Comparison of ENCODE assay signal across 8 cellular contexts in genomic region chr15:41116872-41117242, GRCh38. TPM values are rescaled to one million over a fixed set of nuclear protein-coding genes. Genes with fewer than 3 reads are reported as not detected.
DNase-seq lines count a peak whose midpoint lies in the region; ATAC-seq and TF ChIP-seq lines count a peak whose summit lies in the region.

No MANE protein-coding gene starts in this region.

- peak overlapping the region; percentile 43 for H4K12ac ChIP-seq in trophoblast cell (ENCODE audit: low read depth, low read length)

- peak overlapping the region; percentile 41 for H3K4ac ChIP-seq in trophoblast cell (ENCODE audit: low read depth, low read length)

- in situ Hi-C loops in GM13976 (cut with MboI; ENCODE audit: low sequenced_read_pairs, unreplicated experiment) = no loop called here

- peak overlapping the region; percentile 34 for H2BK5ac ChIP-seq in trophoblast cell (ENCODE audit: low read depth, low read length, poor library complexity)

- 76% methylated on average over 8 of the region's 9 CpGs for WGBS in esophagus muscularis mucosa
- WGBS in trophoblast cell (ENCODE audit: extremely low coverage, insufficient coverage, insufficient read length) = no CpG with 5 or more reads among the region's 9 CpGs

- peak overlapping the region; percentile 77 for H2AK5ac ChIP-seq in trophoblast cell (ENCODE audit: low read length)

- no peak for TF ChIP-seq EP300 in esophagus muscularis mucosa (IDR thresholded peaks at IDR 0.05)

- H3K9ac ChIP-seq in trophoblast cell (ENCODE audit: low read length) = peak overlapping the region; percentile 50

- TF ChIP-seq CTCF in esophagus muscularis mucosa (IDR thresholded peaks at IDR 0.05) (no peak), GM13976 (IDR thresholded peaks at IDR 0.05; ENCODE audit: borderline replicate concordance, control extremely low read depth, extremely low read depth, insufficient read depth, missing control alignments) (no peak)

- H2AFZ ChIP-seq in trophoblast cell (ENCODE audit: insufficient read depth, low read length, poor library complexity) = peak overlapping the region; percentile 8

- H3K9me3 ChIP-seq in SJSA1 (replicated peaks) (no peaks in the 10 kb centered on the region), esophagus muscularis mucosa (no peaks in the 10 kb centered on the region), trophoblast cell (ENCODE audit: insufficient read depth, low read depth, low read length) (no peaks in the 10 kb centered on the region)

- H4K91ac ChIP-seq in trophoblast cell (ENCODE audit: low read depth, low read length) = peak overlapping the region; percentile 37

- intact Hi-C loops in esophagus muscularis mucosa (cut with DNase I) = loop anchor here (2.0 to 10.0 kb wide), 4 partner anchors 114 to 298 kb away; partner anchors contain the start of genes CHP1, EXD1 and RTF1

- H3K4me1 ChIP-seq in SJSA1 (replicated peaks) (peaks cover 8% of the 10 kb centered on the region), esophagus muscularis mucosa (peaks cover 12 to 38% (median 30%) of the 10 kb centered on the region in 4 donors), trophoblast cell (ENCODE audit: control insufficient read depth in 1 of 2, insufficient read depth in 2 of 2, low read length in 2 of 2) (peaks cover 2 to 5% of the 10 kb centered on the region in 2 experiments)

- no peak overlapping the region for H2BK120ac ChIP-seq in trophoblast cell (ENCODE audit: insufficient read depth, low read length, poor library complexity)

- H4K8ac ChIP-seq in trophoblast cell (ENCODE audit: low read depth, low read length) = peak overlapping the region; percentile 85

- TF ChIP-seq POLR2A in esophagus muscularis mucosa (IDR thresholded peaks at IDR 0.05; ENCODE audit: low read depth) = no peak

- peak; percentile 15 for DNase-seq in GM03348 (ENCODE audit: low spot score)
- no peak for DNase-seq in SJSA1 (ENCODE audit: low read depth in 1 of 2, low spot score in 2 of 2)
- no peak for DNase-seq in esophagus muscularis mucosa (ENCODE audit: extremely low spot score)
- peak in 1 of 2 donors; percentile 4 for DNase-seq in trophoblast cell
- no peak for DNase-seq in GM13976 (ENCODE audit: low spot score)
- DNase-seq in stimulated activated CD4-positive, alpha-beta T cell treated with anti-CD3 and anti-CD28 coated beads, Interleukin-4, amount 100 ng/mL, for 1 hour = no peak
- no peak for DNase-seq in activated gamma-delta T cell (lab: John Stamatoyannopoulos, UW)

- peaks cover 12% of the 10 kb centered on the region for H3K79me2 ChIP-seq in trophoblast cell (ENCODE audit: control insufficient read depth, insufficient read depth, low read length, poor library complexity)

- H3K14ac ChIP-seq in trophoblast cell (ENCODE audit: low read length) = peak overlapping the region; percentile 3

- no peak overlapping the region for H2BK12ac ChIP-seq in trophoblast cell (ENCODE audit: low read length)

- peak overlapping the region; percentile 12 for H3K18ac ChIP-seq in trophoblast cell (ENCODE audit: low read length)

- H3K79me1 ChIP-seq in trophoblast cell (ENCODE audit: low read length) = peaks cover 13% of the 10 kb centered on the region

- peak overlapping the region; percentile 87 for H3K4me2 ChIP-seq in trophoblast cell (ENCODE audit: low read length)

- H3K27me3 ChIP-seq in SJSA1 (replicated peaks) (no peaks in the 10 kb centered on the region), esophagus muscularis mucosa (peaks cover 0 to 16% (median 0%) of the 10 kb centered on the region in 4 donors), trophoblast cell (ENCODE audit: insufficient read depth, low read length) (no peaks in the 10 kb centered on the region)

- H3K36me3 ChIP-seq in SJSA1 (peaks cover 18% of the 10 kb centered on the region), esophagus muscularis mucosa (peaks cover 0 to 3% (median 0%) of the 10 kb centered on the region in 4 donors), trophoblast cell (ENCODE audit: control insufficient read depth in 1 of 2, insufficient read depth in 2 of 2, low read length in 2 of 2) (peaks cover 0 to 3% of the 10 kb centered on the region in 2 experiments)

- H3K4me3 ChIP-seq in SJSA1 (peak overlapping the region; percentile 94), esophagus muscularis mucosa (peak overlapping the region; percentile 90 to 99 (median 93)), trophoblast cell (ENCODE audit: low read depth, low read length) (peak overlapping the region; percentile 41)

- no peak overlapping the region for H3K23ac ChIP-seq in trophoblast cell (ENCODE audit: low read length)

- no peak for ATAC-seq in HG03439 (IDR thresholded peaks at IDR 0.05; ENCODE audit: unreplicated experiment)

- H3K27ac ChIP-seq in SJSA1 (peak overlapping the region; percentile 99), esophagus muscularis mucosa (replicated peaks in 1 of 4) (peak overlapping the region; percentile 99 to 100 (median 99)), trophoblast cell (ENCODE audit: low read depth, low read length) (peak overlapping the region; percentile 73)

RNA-seq across cellular contexts. Expression of gene INO80, which starts 0.8 kb away (rescaled TPM):
- 25.5 and 35.0 TPM in 2 replicates for total RNA-seq in SJSA1 (2014; rRNA removed; shearing (Covaris generic))
- total RNA-seq in esophagus muscularis mucosa = 10 to 100 TPM; 22.4 to 28.7 (median 24.0) TPM
- 12.9 and 13.2 TPM in 2 replicates for polyA plus RNA-seq in trophoblast cell (2013)

Comparison
In these comparisons a context has a peak if more than half of its experiments do, and no peak if none do; other contexts are left out.
1. H3K4me3 ChIP-seq: peak in every context shown above with its lines; median percentile 94 in SJSA1; 93 in esophagus muscularis mucosa; 41 in trophoblast cell.